In genomic region chr12:2890388-2891239, GRCh38 we compare ENCODE assay signal across 1 cellular context.
A peak's percentile ranks its signal among the peaks of the same experiment; 100 is the strongest.
TF ChIP-seq lines count a peak whose summit lies in the region.

A gene with protein sequence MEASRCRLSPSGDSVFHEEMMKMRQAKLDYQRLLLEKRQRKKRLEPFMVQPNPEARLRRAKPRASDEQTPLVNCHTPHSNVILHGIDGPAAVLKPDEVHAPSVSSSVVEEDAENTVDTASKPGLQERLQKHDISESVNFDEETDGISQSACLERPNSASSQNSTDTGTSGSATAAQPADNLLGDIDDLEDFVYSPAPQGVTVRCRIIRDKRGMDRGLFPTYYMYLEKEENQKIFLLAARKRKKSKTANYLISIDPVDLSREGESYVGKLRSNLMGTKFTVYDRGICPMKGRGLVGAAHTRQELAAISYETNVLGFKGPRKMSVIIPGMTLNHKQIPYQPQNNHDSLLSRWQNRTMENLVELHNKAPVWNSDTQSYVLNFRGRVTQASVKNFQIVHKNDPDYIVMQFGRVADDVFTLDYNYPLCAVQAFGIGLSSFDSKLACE (plus strand): TSS chr12:2890891. CDS start chr12:2890948, 57 bp downstream.

TF ChIP-seq in GM12878, 131 proteins besides CTCF, POLR2A, EP300 and RAD21 (continued from another document and continues in another):
- TF ChIP-seq CEBPZ (IDR thresholded peaks at IDR 0.05; ENCODE audit: low read depth, low read length) (no peak), SRF (IDR thresholded peaks at IDR 0.05; ENCODE audit: low read depth in 2 of 2, low read length in 2 of 2) (no peak), TBL1XR1 (IDR thresholded peaks at IDR 0.05; ENCODE audit: low read depth, low read length) (no peak), HDGF (IDR thresholded peaks at IDR 0.05) (peak; percentile 84), MEF2A (IDR thresholded peaks at IDR 0.05; ENCODE audit: insufficient read depth, low read depth, low read length) (no peak), FOXK2 (IDR thresholded peaks at IDR 0.05) (no peak), SREBF2 (IDR thresholded peaks at IDR 0.05; ENCODE audit: low read length) (no peak), RAD51 (IDR thresholded peaks at IDR 0.05) (no peak), SMAD5 (IDR thresholded peaks at IDR 0.05; ENCODE audit: low read depth) (no peak), ZNF24 (IDR thresholded peaks at IDR 0.05) (no peak), STAT1 (conservative IDR thresholded peaks at IDR 0.05) (no peak), HCFC1 (IDR thresholded peaks at IDR 0.05; ENCODE audit: low read length) (peak; percentile 36; the same call in 1 of the 2 replicates), YBX1 (IDR thresholded peaks at IDR 0.05) (no peak), EZH2 (IDR thresholded peaks at IDR 0.05; ENCODE audit: borderline replicate concordance, control insufficient read depth, low read depth, low read length) (no peak), ATF7 (IDR thresholded peaks at IDR 0.05; ENCODE audit: low read depth) (no peak), CHD4 (IDR thresholded peaks at IDR 0.05) (no peak), NRF1 (conservative IDR thresholded peaks at IDR 0.05; ENCODE audit: low read depth, low read length) (peak; percentile 59), SIX5 (IDR thresholded peaks at IDR 0.05; ENCODE audit: low read depth, low read length, severe bottlenecking) (no peak), PML (IDR thresholded peaks at IDR 0.05; ENCODE audit: low read length) (no peak), LARP7 (IDR thresholded peaks at IDR 0.05) (peak; percentile 34; the same call in 1 of the 2 replicates), BACH1 (IDR thresholded peaks at IDR 0.05; ENCODE audit: borderline replicate concordance) (no peak), GATAD2B (conservative IDR thresholded peaks at IDR 0.05; ENCODE audit: low read depth) (no peak; the same call in 1 of the 2 replicates), SP1 (IDR thresholded peaks at IDR 0.05; ENCODE audit: low read depth, low read length) (peak; percentile 97), RFX5 (IDR thresholded peaks at IDR 0.05; ENCODE audit: low read depth, low read length) (peak; percentile 90), NR2F1 (conservative IDR thresholded peaks at IDR 0.05) (peak; percentile 21; the same call in 1 of the 2 replicates), EED (IDR thresholded peaks at IDR 0.05; ENCODE audit: low read depth) (no peak), CREB1 (IDR thresholded peaks at IDR 0.05; ENCODE audit: low read depth) (peak; percentile 82), FOXM1 (IDR thresholded peaks at IDR 0.05; ENCODE audit: low read depth, low read length) (no peak), TARDBP (IDR thresholded peaks at IDR 0.05; ENCODE audit: borderline replicate concordance) (no peak), SUZ12 (IDR thresholded peaks at IDR 0.05; ENCODE audit: unreplicated experiment) (no peak), EGR1 (IDR thresholded peaks at IDR 0.05; ENCODE audit: borderline replicate concordance in 1 of 2, low read depth in 2 of 2, low read length in 2 of 2) (peak in 1 of 2 experiments; percentile 62; a peak in 1 of 3 replicates), TCF3 (IDR thresholded peaks at IDR 0.05; ENCODE audit: borderline replicate concordance, insufficient read depth, low read depth, low read length) (0 out of 2 replicates have a peak, but pooled peaks have one; percentile 29), SMAD1 (IDR thresholded peaks at IDR 0.05; ENCODE audit: low read depth, partially characterized antibody) (no peak), SIN3A (IDR thresholded peaks at IDR 0.05; ENCODE audit: low read depth, low read length) (peak; percentile 90), ZNF384 (IDR thresholded peaks at IDR 0.05; ENCODE audit: borderline replicate concordance, low read depth, low read length) (no peak), NKRF (conservative IDR thresholded peaks at IDR 0.05) (peak; percentile 81), CBX5 (IDR thresholded peaks at IDR 0.05; ENCODE audit: low read depth) (no peak), SMC3 (IDR thresholded peaks at IDR 0.05; ENCODE audit: borderline replicate concordance, low read length) (no peak)
- TF ChIP-seq, protein P1, sequence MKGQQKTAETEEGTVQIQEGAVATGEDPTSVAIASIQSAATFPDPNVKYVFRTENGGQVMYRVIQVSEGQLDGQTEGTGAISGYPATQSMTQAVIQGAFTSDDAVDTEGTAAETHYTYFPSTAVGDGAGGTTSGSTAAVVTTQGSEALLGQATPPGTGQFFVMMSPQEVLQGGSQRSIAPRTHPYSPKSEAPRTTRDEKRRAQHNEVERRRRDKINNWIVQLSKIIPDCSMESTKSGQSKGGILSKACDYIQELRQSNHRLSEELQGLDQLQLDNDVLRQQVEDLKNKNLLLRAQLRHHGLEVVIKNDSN (IDR thresholded peaks at IDR 0.05; ENCODE audit: borderline replicate concordance, extremely low read length, insufficient read depth, low read depth, low read length): no peak
- TF ChIP-seq, protein P2, sequence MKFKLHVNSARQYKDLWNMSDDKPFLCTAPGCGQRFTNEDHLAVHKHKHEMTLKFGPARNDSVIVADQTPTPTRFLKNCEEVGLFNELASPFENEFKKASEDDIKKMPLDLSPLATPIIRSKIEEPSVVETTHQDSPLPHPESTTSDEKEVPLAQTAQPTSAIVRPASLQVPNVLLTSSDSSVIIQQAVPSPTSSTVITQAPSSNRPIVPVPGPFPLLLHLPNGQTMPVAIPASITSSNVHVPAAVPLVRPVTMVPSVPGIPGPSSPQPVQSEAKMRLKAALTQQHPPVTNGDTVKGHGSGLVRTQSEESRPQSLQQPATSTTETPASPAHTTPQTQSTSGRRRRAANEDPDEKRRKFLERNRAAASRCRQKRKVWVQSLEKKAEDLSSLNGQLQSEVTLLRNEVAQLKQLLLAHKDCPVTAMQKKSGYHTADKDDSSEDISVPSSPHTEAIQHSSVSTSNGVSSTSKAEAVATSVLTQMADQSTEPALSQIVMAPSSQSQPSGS (IDR thresholded peaks at IDR 0.05; ENCODE audit: low read length): no peak
- TF ChIP-seq, protein P3, sequence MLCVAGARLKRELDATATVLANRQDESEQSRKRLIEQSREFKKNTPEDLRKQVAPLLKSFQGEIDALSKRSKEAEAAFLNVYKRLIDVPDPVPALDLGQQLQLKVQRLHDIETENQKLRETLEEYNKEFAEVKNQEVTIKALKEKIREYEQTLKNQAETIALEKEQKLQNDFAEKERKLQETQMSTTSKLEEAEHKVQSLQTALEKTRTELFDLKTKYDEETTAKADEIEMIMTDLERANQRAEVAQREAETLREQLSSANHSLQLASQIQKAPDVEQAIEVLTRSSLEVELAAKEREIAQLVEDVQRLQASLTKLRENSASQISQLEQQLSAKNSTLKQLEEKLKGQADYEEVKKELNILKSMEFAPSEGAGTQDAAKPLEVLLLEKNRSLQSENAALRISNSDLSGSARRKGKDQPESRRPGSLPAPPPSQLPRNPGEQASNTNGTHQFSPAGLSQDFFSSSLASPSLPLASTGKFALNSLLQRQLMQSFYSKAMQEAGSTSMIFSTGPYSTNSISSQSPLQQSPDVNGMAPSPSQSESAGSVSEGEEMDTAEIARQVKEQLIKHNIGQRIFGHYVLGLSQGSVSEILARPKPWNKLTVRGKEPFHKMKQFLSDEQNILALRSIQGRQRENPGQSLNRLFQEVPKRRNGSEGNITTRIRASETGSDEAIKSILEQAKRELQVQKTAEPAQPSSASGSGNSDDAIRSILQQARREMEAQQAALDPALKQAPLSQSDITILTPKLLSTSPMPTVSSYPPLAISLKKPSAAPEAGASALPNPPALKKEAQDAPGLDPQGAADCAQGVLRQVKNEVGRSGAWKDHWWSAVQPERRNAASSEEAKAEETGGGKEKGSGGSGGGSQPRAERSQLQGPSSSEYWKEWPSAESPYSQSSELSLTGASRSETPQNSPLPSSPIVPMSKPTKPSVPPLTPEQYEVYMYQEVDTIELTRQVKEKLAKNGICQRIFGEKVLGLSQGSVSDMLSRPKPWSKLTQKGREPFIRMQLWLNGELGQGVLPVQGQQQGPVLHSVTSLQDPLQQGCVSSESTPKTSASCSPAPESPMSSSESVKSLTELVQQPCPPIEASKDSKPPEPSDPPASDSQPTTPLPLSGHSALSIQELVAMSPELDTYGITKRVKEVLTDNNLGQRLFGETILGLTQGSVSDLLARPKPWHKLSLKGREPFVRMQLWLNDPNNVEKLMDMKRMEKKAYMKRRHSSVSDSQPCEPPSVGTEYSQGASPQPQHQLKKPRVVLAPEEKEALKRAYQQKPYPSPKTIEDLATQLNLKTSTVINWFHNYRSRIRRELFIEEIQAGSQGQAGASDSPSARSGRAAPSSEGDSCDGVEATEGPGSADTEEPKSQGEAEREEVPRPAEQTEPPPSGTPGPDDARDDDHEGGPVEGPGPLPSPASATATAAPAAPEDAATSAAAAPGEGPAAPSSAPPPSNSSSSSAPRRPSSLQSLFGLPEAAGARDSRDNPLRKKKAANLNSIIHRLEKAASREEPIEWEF (IDR thresholded peaks at IDR 0.05; ENCODE audit: insufficient replicate concordance, low read depth, low read length): no peak
- TF ChIP-seq, protein P4, sequence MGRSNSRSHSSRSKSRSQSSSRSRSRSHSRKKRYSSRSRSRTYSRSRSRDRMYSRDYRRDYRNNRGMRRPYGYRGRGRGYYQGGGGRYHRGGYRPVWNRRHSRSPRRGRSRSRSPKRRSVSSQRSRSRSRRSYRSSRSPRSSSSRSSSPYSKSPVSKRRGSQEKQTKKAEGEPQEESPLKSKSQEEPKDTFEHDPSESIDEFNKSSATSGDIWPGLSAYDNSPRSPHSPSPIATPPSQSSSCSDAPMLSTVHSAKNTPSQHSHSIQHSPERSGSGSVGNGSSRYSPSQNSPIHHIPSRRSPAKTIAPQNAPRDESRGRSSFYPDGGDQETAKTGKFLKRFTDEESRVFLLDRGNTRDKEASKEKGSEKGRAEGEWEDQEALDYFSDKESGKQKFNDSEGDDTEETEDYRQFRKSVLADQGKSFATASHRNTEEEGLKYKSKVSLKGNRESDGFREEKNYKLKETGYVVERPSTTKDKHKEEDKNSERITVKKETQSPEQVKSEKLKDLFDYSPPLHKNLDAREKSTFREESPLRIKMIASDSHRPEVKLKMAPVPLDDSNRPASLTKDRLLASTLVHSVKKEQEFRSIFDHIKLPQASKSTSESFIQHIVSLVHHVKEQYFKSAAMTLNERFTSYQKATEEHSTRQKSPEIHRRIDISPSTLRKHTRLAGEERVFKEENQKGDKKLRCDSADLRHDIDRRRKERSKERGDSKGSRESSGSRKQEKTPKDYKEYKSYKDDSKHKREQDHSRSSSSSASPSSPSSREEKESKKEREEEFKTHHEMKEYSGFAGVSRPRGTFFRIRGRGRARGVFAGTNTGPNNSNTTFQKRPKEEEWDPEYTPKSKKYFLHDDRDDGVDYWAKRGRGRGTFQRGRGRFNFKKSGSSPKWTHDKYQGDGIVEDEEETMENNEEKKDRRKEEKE (IDR thresholded peaks at IDR 0.05): no peak
- TF ChIP-seq, protein P5, sequence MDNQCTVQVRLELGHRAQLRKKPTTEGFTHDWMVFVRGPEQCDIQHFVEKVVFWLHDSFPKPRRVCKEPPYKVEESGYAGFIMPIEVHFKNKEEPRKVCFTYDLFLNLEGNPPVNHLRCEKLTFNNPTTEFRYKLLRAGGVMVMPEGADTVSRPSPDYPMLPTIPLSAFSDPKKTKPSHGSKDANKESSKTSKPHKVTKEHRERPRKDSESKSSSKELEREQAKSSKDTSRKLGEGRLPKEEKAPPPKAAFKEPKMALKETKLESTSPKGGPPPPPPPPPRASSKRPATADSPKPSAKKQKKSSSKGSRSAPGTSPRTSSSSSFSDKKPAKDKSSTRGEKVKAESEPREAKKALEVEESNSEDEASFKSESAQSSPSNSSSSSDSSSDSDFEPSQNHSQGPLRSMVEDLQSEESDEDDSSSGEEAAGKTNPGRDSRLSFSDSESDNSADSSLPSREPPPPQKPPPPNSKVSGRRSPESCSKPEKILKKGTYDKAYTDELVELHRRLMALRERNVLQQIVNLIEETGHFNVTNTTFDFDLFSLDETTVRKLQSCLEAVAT (IDR thresholded peaks at IDR 0.05): no peak
- TF ChIP-seq, protein P6, sequence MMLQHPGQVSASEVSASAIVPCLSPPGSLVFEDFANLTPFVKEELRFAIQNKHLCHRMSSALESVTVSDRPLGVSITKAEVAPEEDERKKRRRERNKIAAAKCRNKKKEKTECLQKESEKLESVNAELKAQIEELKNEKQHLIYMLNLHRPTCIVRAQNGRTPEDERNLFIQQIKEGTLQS (IDR thresholded peaks at IDR 0.05; ENCODE audit: borderline replicate concordance, extremely low read depth, low read depth, low read length): no peak
